28 cellular contexts compared by ENCODE assay signal in genomic region chr12:68791897-68792481, GRCh38.
"Had no signal": no experiment of that assay in that cellular context is flagged by ENCODE, and none has a peak within 500 bp of the region (broad histone marks: within the 10 kb centered on the region; RNA-seq: fewer than 3 reads in every experiment).

No MANE protein-coding gene starts in this region.

- H3K27me3 Mint-ChIP-seq: activated CD4-positive, alpha-beta memory T cell treated with anti-CD3 and anti-CD28 coated beads, Interleukin-2, amount 10 ng/mL, durations not matched to agents 7 days and 5 days; activated CD4-positive, alpha-beta T cell treated with anti-CD3 and anti-CD28 coated beads, Interleukin-2, amount 10 ng/mL, durations not matched to agents 7 days and 5 days; activated naive CD4-positive, alpha-beta T cell treated with anti-CD3 and anti-CD28 coated beads, Interleukin-2, amount 50 U/mL, for 24 hours; activated naive CD8-positive, alpha-beta T cell treated with anti-CD3 and anti-CD28 coated beads for 36 hours; brain had no signal

- H3K36me3 ChIP-seq: ascending aorta, breast epithelium, cardiac muscle cell, colonic mucosa had no signal

- H3K9me3 Mint-ChIP-seq: activated CD4-positive, alpha-beta memory T cell treated with anti-CD3 and anti-CD28 coated beads, Interleukin-2, amount 10 ng/mL, durations not matched to agents 7 days and 5 days; activated CD4-positive, alpha-beta T cell treated with anti-CD3 and anti-CD28 coated beads, Interleukin-2, amount 10 ng/mL, durations not matched to agents 7 days and 5 days; activated naive CD4-positive, alpha-beta T cell treated with anti-CD3 and anti-CD28 coated beads for 36 hours; activated naive CD4-positive, alpha-beta T cell treated with anti-CD3 and anti-CD28 coated beads, Interleukin-2, amount 50 U/mL, for 24 hours; activated naive CD8-positive, alpha-beta T cell treated with anti-CD3 and anti-CD28 coated beads for 36 hours; activated T-helper 1 cell treated with anti-CD3 and anti-CD28 coated beads, Interleukin-12 subunit alpha, Interleukin-12 subunit beta, Interleukin-2, Interleukin-4 antibody, amounts not matched to agents 30 ng/mL and 10 ng/mL and 1 ng/mL, durations not matched to agents 14 hours and 24 hours and 36 hours; activated T-helper 2 cell treated with anti-CD3 and anti-CD28 coated beads, Interferon-gamma antibody, Interleukin-2, Interleukin-4, amounts not matched to agents 10 μg/mL and 5 μg/mL and 100 μg/mL, durations not matched to agents 14 hours and 24 hours and 36 hours; brain; WTC11 had no signal

- H3K27ac Mint-ChIP-seq: activated CD4-positive, alpha-beta memory T cell treated with anti-CD3 and anti-CD28 coated beads, Interleukin-2, amount 10 ng/mL, durations not matched to agents 7 days and 5 days; activated CD4-positive, alpha-beta T cell treated with anti-CD3 and anti-CD28 coated beads, Interleukin-2, amount 10 ng/mL, durations not matched to agents 7 days and 5 days; activated naive CD4-positive, alpha-beta T cell treated with anti-CD3 and anti-CD28 coated beads for 36 hours; activated naive CD4-positive, alpha-beta T cell treated with anti-CD3 and anti-CD28 coated beads, Interleukin-2, amount 50 U/mL, for 24 hours; activated naive CD8-positive, alpha-beta T cell treated with anti-CD3 and anti-CD28 coated beads for 36 hours; activated T-helper 1 cell treated with anti-CD3 and anti-CD28 coated beads, Interleukin-12 subunit alpha, Interleukin-12 subunit beta, Interleukin-2, Interleukin-4 antibody, amounts not matched to agents 30 ng/mL and 10 ng/mL and 1 ng/mL, durations not matched to agents 14 hours and 24 hours and 36 hours; activated T-helper 2 cell treated with anti-CD3 and anti-CD28 coated beads, Interferon-gamma antibody, Interleukin-2, Interleukin-4, amounts not matched to agents 10 μg/mL and 5 μg/mL and 100 μg/mL, durations not matched to agents 14 hours and 24 hours and 36 hours; brain; WTC11 had no signal

- H3K9me3 ChIP-seq: ascending aorta, breast epithelium, colonic mucosa had no signal

- ATAC-seq: esophagus mucosa, WTC11 had no signal

- H3K4me1 Mint-ChIP-seq: activated naive CD4-positive, alpha-beta T cell treated with anti-CD3 and anti-CD28 coated beads, Interleukin-2, amount 50 U/mL, for 24 hours had no signal

- H3K36me3 Mint-ChIP-seq: activated naive CD4-positive, alpha-beta T cell treated with anti-CD3 and anti-CD28 coated beads, Interleukin-2, amount 50 U/mL, for 24 hours; activated naive CD8-positive, alpha-beta T cell treated with anti-CD3 and anti-CD28 coated beads for 36 hours; brain; WTC11 had no signal

- H3K4me3 ChIP-seq: ascending aorta, breast epithelium, cardiac muscle cell, colonic mucosa had no signal

- DNase-seq: activated CD4-positive, alpha-beta memory T cell treated with anti-CD3 and anti-CD28 coated beads, Interleukin-2, amount 10 ng/mL, durations not matched to agents 7 days and 5 days; activated CD4-positive, alpha-beta T cell treated with anti-CD3 and anti-CD28 coated beads for 1 hour; activated CD4-positive, alpha-beta T cell treated with anti-CD3 and anti-CD28 coated beads for 4 hours; activated CD4-positive, alpha-beta T cell treated with anti-CD3 and anti-CD28 coated beads, Interleukin-2, amount 10 ng/mL, durations not matched to agents 7 days and 5 days; activated CD4-positive, alpha-beta T cell treated with anti-CD3 and anti-CD28 coated beads, Interleukin-2, amount 50 U/mL, for 4 hours; activated CD8-positive, alpha-beta memory T cell treated with anti-CD3 and anti-CD28 coated beads, Interleukin-2, amount 50 U/mL, for 4 hours; activated effector memory CD4-positive, alpha-beta T cell treated with anti-CD3 and anti-CD28 coated beads, Interleukin-2, amount 50 U/mL, for 16 hours; activated naive CD4-positive, alpha-beta T cell treated with anti-CD3 and anti-CD28 coated beads for 36 hours; activated naive CD8-positive, alpha-beta T cell treated with anti-CD3 and anti-CD28 coated beads for 36 hours; activated T-cell treated with anti-CD3 and anti-CD28 coated beads, Interleukin-2, amount 50 U/mL, for 1 hour; activated T-cell treated with anti-CD3 and anti-CD28 coated beads, Interleukin-2, amount 50 U/mL, for 48 hours; central memory CD4-positive, alpha-beta T cell; cerebellar nuclear complex; colonic mucosa; effector CD8-positive, alpha-beta T cell; foreskin fibroblast; head of caudate nucleus; hippocampal formation; T-helper 2 cell had no signal

- H3K4me1 ChIP-seq: breast epithelium, colonic mucosa had no signal

- H3K27me3 ChIP-seq: ascending aorta, breast epithelium, cardiac muscle cell, colonic mucosa had no signal

- H3K4me3 Mint-ChIP-seq: activated CD4-positive, alpha-beta memory T cell treated with anti-CD3 and anti-CD28 coated beads, Interleukin-2, amount 10 ng/mL, durations not matched to agents 7 days and 5 days; activated CD4-positive, alpha-beta T cell treated with anti-CD3 and anti-CD28 coated beads, Interleukin-2, amount 10 ng/mL, durations not matched to agents 7 days and 5 days; activated naive CD4-positive, alpha-beta T cell treated with anti-CD3 and anti-CD28 coated beads for 36 hours; activated naive CD4-positive, alpha-beta T cell treated with anti-CD3 and anti-CD28 coated beads, Interleukin-2, amount 50 U/mL, for 24 hours; activated naive CD8-positive, alpha-beta T cell treated with anti-CD3 and anti-CD28 coated beads for 36 hours; activated T-helper 1 cell treated with anti-CD3 and anti-CD28 coated beads, Interleukin-12 subunit alpha, Interleukin-12 subunit beta, Interleukin-2, Interleukin-4 antibody, amounts not matched to agents 30 ng/mL and 10 ng/mL and 1 ng/mL, durations not matched to agents 14 hours and 24 hours and 36 hours; brain; WTC11 had no signal

- H3K27ac ChIP-seq: ascending aorta, breast epithelium, cardiac muscle cell, colonic mucosa had no signal
